Comparison of ENCODE assay signal across 8 cellular contexts in genomic region chr15:45200001-45200798, GRCh38. TPM values are rescaled to one million over a fixed set of nuclear protein-coding genes. Genes with fewer than 3 reads are reported as not detected.
DNase-seq lines count a peak whose midpoint lies in the region; ATAC-seq and TF ChIP-seq lines count a peak whose summit lies in the region.

No MANE protein-coding gene starts in this region.

- under 1% methylated on average over 34 of the region's 34 CpGs for WGBS in prostate gland
- WGBS in urinary bladder = under 1% methylated on average over 34 of the region's 34 CpGs

- no peaks in the 10 kb centered on the region for H3K27me3 Mint-ChIP-seq in activated naive CD8-positive, alpha-beta T cell treated with anti-CD3 and anti-CD28 coated beads, Interleukin-2, amount 50 U/mL, for 24 hours

- H3K36me3 Mint-ChIP-seq in activated naive CD8-positive, alpha-beta T cell treated with anti-CD3 and anti-CD28 coated beads, Interleukin-2, amount 50 U/mL, for 24 hours (ENCODE audit: low read depth) = peaks cover 3% of the 10 kb centered on the region

- no peaks in the 10 kb centered on the region for H3K27me3 ChIP-seq in prostate gland (replicated peaks; ENCODE audit: insufficient read depth)

- TF ChIP-seq CTCF in GM10248 (IDR thresholded peaks at IDR 0.05; ENCODE audit: control extremely low read depth, extremely low read depth, low read depth, missing control alignments) (no peak), prostate gland (IDR thresholded peaks at IDR 0.05) (no peak)

- H3K4me1 ChIP-seq in prostate gland (replicated peaks) (no peaks in the 10 kb centered on the region), urinary bladder (ENCODE audit: insufficient read depth) (no peaks in the 10 kb centered on the region)

- POLR2A ChIA-PET in GM10248 (lab: Yijun Ruan, JAX) = interaction anchor here (0.7 to 2.1 kb wide), 10 partner anchors 10 to 407 kb away, joined by 3 to 11 read pairs (median 4); partner anchors contain the start of genes GATM and SHF

- peaks cover 22% of the 10 kb centered on the region for H3K4me1 Mint-ChIP-seq in activated naive CD8-positive, alpha-beta T cell treated with anti-CD3 and anti-CD28 coated beads, Interleukin-2, amount 50 U/mL, for 24 hours

- intact Hi-C loops in left cardiac atrium (cut with DNase I) = loop anchor here in 1 of 2 donors (10.0 kb wide), 1 partner anchor 195 kb away; no protein-coding TSS in a partner anchor
- intact Hi-C loops in prostate gland (cut with DNase I) = loop anchor here (2.0 kb wide), 1 partner anchor 13 kb away; the partner anchor contains the start of gene SHF

- H3K4me3 Mint-ChIP-seq in activated naive CD8-positive, alpha-beta T cell treated with anti-CD3 and anti-CD28 coated beads, Interleukin-2, amount 50 U/mL, for 24 hours = no peak overlapping the region

- H3K9me3 Mint-ChIP-seq in activated naive CD8-positive, alpha-beta T cell treated with anti-CD3 and anti-CD28 coated beads, Interleukin-2, amount 50 U/mL, for 24 hours = no peaks in the 10 kb centered on the region

- ATAC-seq in HG02610 (IDR thresholded peaks at IDR 0.05; ENCODE audit: unreplicated experiment) = peak; percentile 45
- peak; percentile 57 for ATAC-seq in activated naive CD8-positive, alpha-beta T cell treated with anti-CD3 and anti-CD28 coated beads, Interleukin-2, amount 50 U/mL, for 24 hours
- ATAC-seq in left cardiac atrium = peak; percentile 72 to 86

- H3K9me3 ChIP-seq in prostate gland = no peaks in the 10 kb centered on the region

- H3K4me3 ChIP-seq in prostate gland (peak overlapping the region; percentile 55 to 58), urinary bladder (ENCODE audit: low read depth, low read length) (peak overlapping the region; percentile 33)

- TF ChIP-seq POLR2A in prostate gland (IDR thresholded peaks at IDR 0.05) = peak; percentile 95

- H3K27ac ChIP-seq in prostate gland (peak overlapping the region; percentile 99), urinary bladder (ENCODE audit: low read depth) (peak overlapping the region; percentile 93)

- H3K36me3 ChIP-seq in prostate gland = no peaks in the 10 kb centered on the region
- no peaks in the 10 kb centered on the region for H3K36me3 ChIP-seq in urinary bladder (ENCODE audit: insufficient read depth)

- DNase-seq in GM10248 (ENCODE audit: extremely low spot score) = peak; percentile 83
- peak; percentile 93 for DNase-seq in NCI-H1105 treated with DMSO at 0.1 percent for 48 hours (lab: John Stamatoyannopoulos, UW)
- DNase-seq in SKM-1 treated with dmso at 0.1 percent for 144 hours (lab: John Stamatoyannopoulos, UW; ENCODE audit: unreplicated experiment) = peak; percentile 89
- peak; percentile 93 for DNase-seq in activated naive CD8-positive, alpha-beta T cell treated with anti-CD3 and anti-CD28 coated beads, Interleukin-2, amount 50 U/mL, for 24 hours
- peak; percentile 92 for DNase-seq in left cardiac atrium
- peak; percentile 99 for DNase-seq in prostate gland (ENCODE audit: low spot score)

- H3K27ac Mint-ChIP-seq in activated naive CD8-positive, alpha-beta T cell treated with anti-CD3 and anti-CD28 coated beads, Interleukin-2, amount 50 U/mL, for 24 hours = no peak overlapping the region

- CTCF ChIA-PET in GM10248 (lab: Yijun Ruan, JAX) = interaction anchor here (0.9 to 5.8 kb wide), 17 partner anchors 12 to 256 kb away, joined by 3 to 49 read pairs (median 5); partner anchors contain the start of gene SHF

RNA-seq across cellular contexts. Expression of gene SHF, which starts 12.4 kb away (rescaled TPM):
- 1 to 10 TPM; 6.9 to 8.6 TPM for total RNA-seq in left cardiac atrium
- total RNA-seq in prostate gland = 10 to 100 TPM; 11.2 to 13.7 TPM
- 11.4 TPM for total RNA-seq in urinary bladder
- polyA plus RNA-seq in urinary bladder = 13.4 TPM

RNA-seq across cellular contexts. Expression of gene SLC28A2, which starts 51.8 kb away (rescaled TPM):
- total RNA-seq in left cardiac atrium = not detected
- under 1 TPM in 1 of 2 donors, not detected in 1; 0.51 TPM for total RNA-seq in prostate gland
- total RNA-seq in urinary bladder = not detected
- polyA plus RNA-seq in urinary bladder = not detected

Comparison
In these comparisons a context has a peak if more than half of its experiments do, and no peak if none do; other contexts are left out.
1. Peak in every context shown above with its lines: DNase-seq, ATAC-seq, H3K4me3 ChIP-seq and H3K27ac ChIP-seq.